16 cellular contexts compared by ENCODE assay signal in the genomic region with DNA sequence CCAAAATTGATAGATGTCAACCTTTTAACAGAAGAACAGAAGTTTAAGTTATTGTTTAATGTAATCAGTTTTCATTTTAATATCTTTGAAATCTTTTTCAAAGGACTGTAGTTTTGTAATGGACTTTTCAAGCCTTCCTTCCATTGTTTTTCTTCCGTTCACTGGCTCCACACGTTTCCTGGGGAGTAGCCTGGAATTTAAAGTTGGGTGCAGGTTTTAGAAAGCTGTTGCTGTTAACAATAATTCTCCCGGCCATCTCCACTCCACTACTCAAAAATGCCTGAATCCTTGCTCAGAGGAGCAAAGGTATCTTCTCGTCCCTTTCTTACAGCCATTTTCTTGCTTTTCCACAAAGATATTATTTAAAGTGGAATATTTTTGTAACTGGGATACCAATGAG. TPM values are rescaled to one million over a fixed set of nuclear protein-coding genes. Genes with fewer than 3 reads are reported as not detected.
A peak's percentile ranks its signal among the peaks of the same experiment; 100 is the strongest.
DNase-seq lines count a peak whose midpoint lies in the region; ATAC-seq and TF ChIP-seq lines count a peak whose summit lies in the region.
"Had no signal": no experiment of that assay in that cellular context is flagged by ENCODE, and none has a peak within 500 bp of the region (broad histone marks: within the 10 kb centered on the region; RNA-seq: fewer than 3 reads in every experiment).

No MANE protein-coding gene starts in this region.

- TF ChIP-seq CTCF in left ventricle myocardium inferior (IDR thresholded peaks at IDR 0.05; ENCODE audit: borderline replicate concordance) (no peak), lower lobe of right lung (IDR thresholded peaks at IDR 0.05) (no peak), upper lobe of right lung (IDR thresholded peaks at IDR 0.05) (no peak)

- H3K4me1 Mint-ChIP-seq in naive thymus-derived CD4-positive, alpha-beta T cell: peaks cover 0 to 10% (median 5%) of the 10 kb centered on the region in 7 donors
- H3K4me1 Mint-ChIP-seq: H9 had no signal

- 53% methylated on average over 4 of the region's 4 CpGs for WGBS in right cardiac atrium

- no peak overlapping the region for H3K27ac Mint-ChIP-seq in naive thymus-derived CD4-positive, alpha-beta T cell
- H3K27ac Mint-ChIP-seq: B cell; CD4-positive, CD25-positive, alpha-beta regulatory T cell; H9 had no signal

- POLR2A ChIA-PET in naive thymus-derived CD4-positive, alpha-beta T cell (lab: Charles Lee): no interaction called here

- H3K4me1 ChIP-seq in left ventricle myocardium inferior (peaks cover 17% of the 10 kb centered on the region), right cardiac atrium (ENCODE audit: control insufficient read depth, insufficient read depth, low read length) (no peaks in the 10 kb centered on the region), lower lobe of right lung (peaks cover 5% of the 10 kb centered on the region), upper lobe of right lung (peaks cover 4% of the 10 kb centered on the region)
- no peaks in the 10 kb centered on the region for H3K4me1 ChIP-seq in naive thymus-derived CD4-positive, alpha-beta T cell (ENCODE audit: control insufficient read depth in 2 of 2, insufficient read depth in 2 of 2, low read length in 2 of 2)

- H3K36me3 ChIP-seq in left ventricle myocardium inferior: no peaks in the 10 kb centered on the region
- H3K36me3 ChIP-seq in lower lobe of right lung: peaks cover 14% of the 10 kb centered on the region
- no peaks in the 10 kb centered on the region for H3K36me3 ChIP-seq in upper lobe of right lung
- no peaks in the 10 kb centered on the region for H3K36me3 ChIP-seq in naive thymus-derived CD4-positive, alpha-beta T cell (ENCODE audit: control insufficient read depth in 2 of 3, insufficient read depth in 3 of 3, low read length in 3 of 3)
- H3K36me3 ChIP-seq: BLaER1 treated with 17β-estradiol and CSF1 and Interleukin-3, amounts not matched to agents 10 nM and 100 nM had no signal

- H3K9me3 ChIP-seq in left ventricle myocardium inferior (replicated peaks) (no peaks in the 10 kb centered on the region), right cardiac atrium (ENCODE audit: control insufficient read depth, low read length) (no peaks in the 10 kb centered on the region), lower lobe of right lung (no peaks in the 10 kb centered on the region), upper lobe of right lung (no peaks in the 10 kb centered on the region)
- no peaks in the 10 kb centered on the region for H3K9me3 ChIP-seq in naive thymus-derived CD4-positive, alpha-beta T cell (ENCODE audit: control insufficient read depth in 2 of 3, low read length in 3 of 3)
- H3K9me3 ChIP-seq: BLaER1 treated with 17β-estradiol and CSF1 and Interleukin-3, amounts not matched to agents 10 nM and 100 nM had no signal

- intact Hi-C loops in left ventricle myocardium inferior (cut with micrococcal nuclease): loop anchor here (10.0 kb wide), 1 partner anchor 98 kb away; no protein-coding TSS in a partner anchor
- intact Hi-C loops in right cardiac atrium (cut with DNase I): loop anchor here in 1 of 4 donors (10.0 kb wide), 1 partner anchor 258 kb away; a partner anchor contains a TSS
- intact Hi-C loops in lower lobe of right lung (cut with DNase I): no loop called here
- intact Hi-C loops in upper lobe of right lung (cut with DNase I): no loop called here
- intact Hi-C loops in naive thymus-derived CD4-positive, alpha-beta T cell (cut with micrococcal nuclease): no loop called here

- H3K4me3 ChIP-seq in left ventricle myocardium inferior (no peak overlapping the region), right cardiac atrium (ENCODE audit: low read length) (no peak overlapping the region), lower lobe of right lung (no peak overlapping the region), upper lobe of right lung (no peak overlapping the region)
- no peak overlapping the region for H3K4me3 ChIP-seq in naive thymus-derived CD4-positive, alpha-beta T cell (ENCODE audit: low read length)
- H3K4me3 ChIP-seq: BLaER1 treated with 17β-estradiol and CSF1 and Interleukin-3, amounts not matched to agents 10 nM and 100 nM had no signal

- H3K27ac ChIP-seq in left ventricle myocardium inferior (replicated peaks) (peak overlapping the region; percentile 80), right cardiac atrium (ENCODE audit: low read length) (no peak overlapping the region), lower lobe of right lung (peak overlapping the region; percentile 38), upper lobe of right lung (peak overlapping the region; percentile 30)
- no peak overlapping the region for H3K27ac ChIP-seq in naive thymus-derived CD4-positive, alpha-beta T cell (ENCODE audit: low read depth, low read length)
- H3K27ac ChIP-seq: BLaER1 treated with 17β-estradiol and CSF1 and Interleukin-3, amounts not matched to agents 10 nM and 100 nM had no signal

- H3K4me3 Mint-ChIP-seq in naive thymus-derived CD4-positive, alpha-beta T cell: no peak overlapping the region
- H3K4me3 Mint-ChIP-seq: B cell; CD4-positive, CD25-positive, alpha-beta regulatory T cell; CD8-positive, alpha-beta memory T cell; H9 had no signal

- ATAC-seq in right cardiac atrium (no peak), lower lobe of right lung (no peak), upper lobe of right lung (no peak)
- no peak for ATAC-seq in naive thymus-derived CD4-positive, alpha-beta T cell

- CTCF ChIA-PET in naive thymus-derived CD4-positive, alpha-beta T cell (lab: Charles Lee): no interaction called here

- no peak for DNase-seq in left ventricle myocardium inferior
- DNase-seq in right cardiac atrium: no peak
- DNase-seq in dermis microvascular lymphatic vessel endothelial cell (ENCODE audit: low read depth in 2 of 2): peak; percentile 15 to 46
- DNase-seq in lower lobe of right lung: no peak
- no peak for DNase-seq in upper lobe of right lung
- DNase-seq in DMS53 treated with DMSO at 0.1 percent for 48 hours (lab: John Stamatoyannopoulos, UW; ENCODE audit: unreplicated experiment): no peak
- no peak for DNase-seq in naive thymus-derived CD4-positive, alpha-beta T cell
- no peak for DNase-seq in CD1c-positive myeloid dendritic cell (ENCODE audit: extremely low spot score)
- DNase-seq: CD4-positive, CD25-positive, alpha-beta regulatory T cell; CD8-positive, alpha-beta memory T cell; COR-L47; DMS 273 treated with DMSO at 0.1 percent for 48 hours; DMS53; H9 had no signal

- H3K36me3 Mint-ChIP-seq in naive thymus-derived CD4-positive, alpha-beta T cell: no peaks in the 10 kb centered on the region
- H3K36me3 Mint-ChIP-seq: CD4-positive, CD25-positive, alpha-beta regulatory T cell had no signal

- H3K9me3 Mint-ChIP-seq in naive thymus-derived CD4-positive, alpha-beta T cell: no peaks in the 10 kb centered on the region
- H3K9me3 Mint-ChIP-seq: CD4-positive, CD25-positive, alpha-beta regulatory T cell; CD8-positive, alpha-beta memory T cell; H9 had no signal

- H3K27me3 Mint-ChIP-seq in naive thymus-derived CD4-positive, alpha-beta T cell: peaks cover 0 to 10% (median 0%) of the 10 kb centered on the region in 5 donors

- H3K27me3 ChIP-seq in left ventricle myocardium inferior (ENCODE audit: low read depth) (no peaks in the 10 kb centered on the region), right cardiac atrium (ENCODE audit: control insufficient read depth, insufficient read depth) (no peaks in the 10 kb centered on the region), lower lobe of right lung (ENCODE audit: low read depth) (no peaks in the 10 kb centered on the region), upper lobe of right lung (no peaks in the 10 kb centered on the region)
- no peaks in the 10 kb centered on the region for H3K27me3 ChIP-seq in naive thymus-derived CD4-positive, alpha-beta T cell (ENCODE audit: control insufficient read depth in 2 of 2, insufficient read depth in 2 of 2, low read length in 2 of 2)
- H3K27me3 ChIP-seq: BLaER1 treated with 17β-estradiol and CSF1 and Interleukin-3, amounts not matched to agents 10 nM and 100 nM had no signal

RNA-seq across cellular contexts. Expression of a gene that starts 4.7 kb away (rescaled TPM):
- total RNA-seq in left ventricle myocardium inferior: 45.4 TPM
- 10 to 100 TPM; 32.1 to 36.5 (median 33.8) TPM for total RNA-seq in right cardiac atrium
- polyA plus RNA-seq in right cardiac atrium: 28.7 TPM
- 16.8 and 28.8 TPM in 2 replicates for total RNA-seq in dermis microvascular lymphatic vessel endothelial cell
- total RNA-seq in lower lobe of right lung: 17.3 TPM
- 15.4 TPM for total RNA-seq in upper lobe of right lung
- total RNA-seq in naive thymus-derived CD4-positive, alpha-beta T cell: 10 to 100 TPM; 16.7 to 20.4 (median 17.5) TPM
- polyA plus RNA-seq in naive thymus-derived CD4-positive, alpha-beta T cell: 10 to 100 TPM; 19.3 to 19.5 TPM

RNA-seq across cellular contexts. Expression of a gene that starts 51.1 kb away (rescaled TPM):
- total RNA-seq in left ventricle myocardium inferior (12.3 TPM), right cardiac atrium (10 to 100 TPM; 16.9 to 37.0 (median 22.0) TPM), dermis microvascular lymphatic vessel endothelial cell (21.8 and 26.0 TPM in 2 replicates), lower lobe of right lung (60.7 TPM), upper lobe of right lung (68.9 TPM)
- 5.8 TPM for polyA plus RNA-seq in right cardiac atrium
- total RNA-seq in naive thymus-derived CD4-positive, alpha-beta T cell: 10 to 100 TPM in 1 of 5 experiments, 1 to 10 TPM in 1, under 1 TPM in 3; 0.49 to 14.3 (median 0.64) TPM
- polyA plus RNA-seq in naive thymus-derived CD4-positive, alpha-beta T cell: not detected

Comparison
In these comparisons a context has a peak if more than half of its experiments do, and no peak if none do; other contexts are left out.
1. H3K27ac ChIP-seq: peak in left ventricle myocardium inferior (single experiment), lower lobe of right lung (single experiment) and upper lobe of right lung (single experiment); none in right cardiac atrium (single experiment) and naive thymus-derived CD4-positive, alpha-beta T cell (single experiment).
2. DNase-seq: peak in dermis microvascular lymphatic vessel endothelial cell (2 of 2); none in left ventricle myocardium inferior (single experiment), right cardiac atrium (0 of 3), lower lobe of right lung (single experiment), upper lobe of right lung (single experiment), DMS53 treated with DMSO at 0.1 percent for 48 hours (single experiment), naive thymus-derived CD4-positive, alpha-beta T cell (0 of 9) and CD1c-positive myeloid dendritic cell (single experiment).